Comparison of ENCODE assay signal across 25 cellular contexts in the genomic region with DNA sequence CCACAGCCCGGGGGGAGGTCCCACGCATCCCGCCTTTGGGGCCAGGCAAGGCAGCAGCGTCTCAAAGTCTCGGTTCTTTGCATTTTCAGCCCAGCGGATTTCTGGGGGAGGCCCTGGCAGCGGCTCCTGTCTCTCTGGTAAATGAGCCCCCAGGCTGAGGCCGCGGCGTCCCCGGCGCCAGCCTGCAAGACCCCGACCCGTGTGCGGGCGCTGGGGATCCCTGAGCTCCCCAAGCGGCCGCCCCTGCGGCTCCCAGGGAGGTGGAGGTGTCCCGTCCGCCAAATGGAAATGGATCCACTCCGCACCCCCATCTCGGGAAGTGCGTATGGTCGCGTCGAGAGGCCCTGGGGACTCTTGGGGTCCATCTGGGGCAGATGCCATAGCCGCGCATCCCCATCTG. TPM values are rescaled to one million over a fixed set of nuclear protein-coding genes. Genes with fewer than 3 reads are reported as not detected.
"Had no signal": no experiment of that assay in that cellular context is flagged by ENCODE, and none has a peak within 500 bp of the region (broad histone marks: within the 10 kb centered on the region; RNA-seq: fewer than 3 reads in every experiment).

No MANE protein-coding gene starts in this region.

- DNase-seq: activated B cell treated with CpG ODN at 0.5 μM for 24 hours; activated CD4-positive, alpha-beta memory T cell treated with anti-CD3 and anti-CD28 coated beads for 36 hours; activated CD4-positive, alpha-beta T cell treated with anti-CD3 and anti-CD28 coated beads for 1 hour; activated CD4-positive, alpha-beta T cell treated with anti-CD3 and anti-CD28 coated beads, Interleukin-2, amount 10 ng/mL, durations not matched to agents 7 days and 5 days; activated CD8-positive, alpha-beta memory T cell treated with anti-CD3 and anti-CD28 coated beads for 24 hours; activated effector memory CD4-positive, alpha-beta T cell treated with anti-CD3 and anti-CD28 coated beads, Interleukin-2, amount 50 U/mL, for 16 hours; activated naive CD4-positive, alpha-beta T cell treated with anti-CD3 and anti-CD28 coated beads for 36 hours; activated T-cell treated with anti-CD3 and anti-CD28 coated beads, Interleukin-2, amount 50 U/mL, for 4 hours; KG1; NCI-H1092; NCI-H1417; NCI-H1930; NCI-H2171 treated with DMSO at 0.1 percent for 48 hours; NCI-H510A; NCI-H526 treated with DMSO at 0.1 percent for 48 hours; NK-92 treated with Interleukin-12 subunit alpha and Interleukin-12 subunit beta, amount 100 ng/mL, for 24 hours; SHP77 treated with DMSO at 0.1 percent for 48 hours had no signal

- H3K4me3 ChIP-seq: Peyer's patch had no signal

- H3K27me3 ChIP-seq: Peyer's patch had no signal

- H3K27ac ChIP-seq: RWPE1 had no signal

- H3K9me3 ChIP-seq: Peyer's patch had no signal

- H3K4me1 Mint-ChIP-seq: activated B cell treated with CpG ODN at 0.5 μM for 24 hours; activated CD4-positive, alpha-beta T cell treated with anti-CD3 and anti-CD28 coated beads, Interleukin-2, amount 10 ng/mL, durations not matched to agents 7 days and 5 days; IgD-negative memory B cell had no signal

- H3K4me3 Mint-ChIP-seq: activated B cell treated with CpG ODN at 0.5 μM for 24 hours; activated CD4-positive, alpha-beta memory T cell treated with anti-CD3 and anti-CD28 coated beads for 36 hours; activated CD4-positive, alpha-beta T cell treated with anti-CD3 and anti-CD28 coated beads, Interleukin-2, amount 10 ng/mL, durations not matched to agents 7 days and 5 days; activated naive CD4-positive, alpha-beta T cell treated with anti-CD3 and anti-CD28 coated beads for 36 hours; activated naive CD8-positive, alpha-beta T cell; activated T-cell treated with anti-CD3 and anti-CD28 coated beads, Interleukin-2, amount 50 U/mL, for 4 hours; IgD-negative memory B cell; T-helper 1 cell treated with Interleukin-12 subunit alpha and Interleukin-12 subunit beta and Interleukin-4 antibody, amounts not matched to agents 30 μg/mL and 1 μg/mL, for 36 hours had no signal

- H3K9me3 Mint-ChIP-seq: activated B cell treated with CpG ODN at 0.5 μM for 24 hours; activated CD4-positive, alpha-beta memory T cell treated with anti-CD3 and anti-CD28 coated beads for 36 hours; activated CD4-positive, alpha-beta T cell treated with anti-CD3 and anti-CD28 coated beads, Interleukin-2, amount 10 ng/mL, durations not matched to agents 7 days and 5 days; activated naive CD4-positive, alpha-beta T cell treated with anti-CD3 and anti-CD28 coated beads for 36 hours; activated T-cell treated with anti-CD3 and anti-CD28 coated beads, Interleukin-2, amount 50 U/mL, for 4 hours; IgD-negative memory B cell; T-helper 1 cell treated with Interleukin-12 subunit alpha and Interleukin-12 subunit beta and Interleukin-4 antibody, amounts not matched to agents 30 μg/mL and 1 μg/mL, for 36 hours had no signal

- H3K27me3 Mint-ChIP-seq: activated B cell treated with CpG ODN at 0.5 μM for 24 hours; activated CD4-positive, alpha-beta memory T cell treated with anti-CD3 and anti-CD28 coated beads for 36 hours; activated CD4-positive, alpha-beta T cell treated with anti-CD3 and anti-CD28 coated beads, Interleukin-2, amount 10 ng/mL, durations not matched to agents 7 days and 5 days; activated naive CD8-positive, alpha-beta T cell; IgD-negative memory B cell had no signal

- H3K36me3 ChIP-seq: Peyer's patch had no signal

- ATAC-seq: activated T-cell treated with anti-CD3 and anti-CD28 coated beads, Interleukin-2, amount 50 U/mL, for 4 hours had no signal

- H3K36me3 Mint-ChIP-seq: activated CD4-positive, alpha-beta memory T cell treated with anti-CD3 and anti-CD28 coated beads for 36 hours; activated naive CD8-positive, alpha-beta T cell; IgD-negative memory B cell had no signal

- H3K27ac Mint-ChIP-seq: activated B cell treated with CpG ODN at 0.5 μM for 24 hours; activated CD4-positive, alpha-beta memory T cell treated with anti-CD3 and anti-CD28 coated beads for 36 hours; activated CD4-positive, alpha-beta T cell treated with anti-CD3 and anti-CD28 coated beads, Interleukin-2, amount 10 ng/mL, durations not matched to agents 7 days and 5 days; activated naive CD4-positive, alpha-beta T cell treated with anti-CD3 and anti-CD28 coated beads for 36 hours; activated naive CD8-positive, alpha-beta T cell; T-helper 1 cell treated with Interleukin-12 subunit alpha and Interleukin-12 subunit beta and Interleukin-4 antibody, amounts not matched to agents 30 μg/mL and 1 μg/mL, for 36 hours had no signal

RNA-seq across cellular contexts. Expression of gene COMP, which starts 47.1 kb away (rescaled TPM):
- total RNA-seq: activated CD4-positive, alpha-beta memory T cell treated with anti-CD3 and anti-CD28 coated beads for 36 hours; activated CD4-positive, alpha-beta T cell treated with anti-CD3 and anti-CD28 coated beads, Interleukin-2, amount 10 ng/mL, durations not matched to agents 7 days and 5 days; activated naive CD4-positive, alpha-beta T cell treated with anti-CD3 and anti-CD28 coated beads for 36 hours; activated T-cell treated with anti-CD3 and anti-CD28 coated beads, Interleukin-2, amount 50 U/mL, for 4 hours; LHCN-M2; M059J; SK-MEL-5 had no signal
